Comparison of ENCODE assay signal across 25 cellular contexts in genomic region chr15:78229431-78230406, GRCh38. TPM values are rescaled to one million over a fixed set of nuclear protein-coding genes. Genes with fewer than 3 reads are reported as not detected.
"Had no signal": no experiment of that assay in that cellular context is flagged by ENCODE, and none has a peak within 500 bp of the region (broad histone marks: within the 10 kb centered on the region; RNA-seq: fewer than 3 reads in every experiment).

No MANE protein-coding gene starts in this region.

- H3K27me3 Mint-ChIP-seq: dendritic cell treated with granulocyte-macrophage colony-stimulating factor and Interleukin-4, amounts not matched to agents 40 ng/mL and 50 ng/mL, for 4 days had no signal

- H3K9me3 Mint-ChIP-seq: activated B cell treated with CpG ODN at 0.5 μM for 24 hours; activated naive CD4-positive, alpha-beta T cell treated with anti-CD3 and anti-CD28 coated beads, Interleukin-2, amount 10 ng/mL, durations not matched to agents 7 days and 5 days; activated naive CD8-positive, alpha-beta T cell treated with anti-CD3 and anti-CD28 coated beads, Interleukin-2, amount 50 U/mL, for 24 hours; activated T-cell treated with anti-CD3 and anti-CD28 coated beads, Interleukin-2, amount 50 U/mL, for 72 hours; dendritic cell treated with granulocyte-macrophage colony-stimulating factor and Interleukin-4, amounts not matched to agents 40 ng/mL and 50 ng/mL, for 4 days; stimulated activated naive B cell treated with anti-CD40 and anti-IgM and Interleukin-4, amounts not matched to agents 10 μg/mL and 1 μg/mL and 100 μg/mL, for 72 hours; T-cell had no signal

- H3K4me1 Mint-ChIP-seq: activated B cell treated with CpG ODN at 0.5 μM for 24 hours had no signal

- ATAC-seq: activated naive CD8-positive, alpha-beta T cell treated with anti-CD3 and anti-CD28 coated beads, Interleukin-2, amount 50 U/mL, for 24 hours; activated T-cell treated with anti-CD3 and anti-CD28 coated beads, Interleukin-2, amount 50 U/mL, for 72 hours; body of pancreas; foreskin keratinocyte; left lobe of liver; naive thymus-derived CD4-positive, alpha-beta T cell; stimulated activated naive B cell treated with anti-CD40 and anti-IgM and Interleukin-4, amounts not matched to agents 10 μg/mL and 1 μg/mL and 100 μg/mL, for 72 hours; T-cell had no signal

- H3K27ac Mint-ChIP-seq: activated B cell treated with CpG ODN at 0.5 μM for 24 hours; activated naive CD4-positive, alpha-beta T cell treated with anti-CD3 and anti-CD28 coated beads, Interleukin-2, amount 10 ng/mL, durations not matched to agents 7 days and 5 days; activated naive CD8-positive, alpha-beta T cell treated with anti-CD3 and anti-CD28 coated beads, Interleukin-2, amount 50 U/mL, for 24 hours; activated T-cell treated with anti-CD3 and anti-CD28 coated beads, Interleukin-2, amount 50 U/mL, for 72 hours; dendritic cell treated with granulocyte-macrophage colony-stimulating factor and Interleukin-4, amounts not matched to agents 40 ng/mL and 50 ng/mL, for 4 days; naive thymus-derived CD4-positive, alpha-beta T cell; neural progenitor cell; stimulated activated naive B cell treated with anti-CD40 and anti-IgM and Interleukin-4, amounts not matched to agents 10 μg/mL and 1 μg/mL and 100 μg/mL, for 72 hours; T-cell had no signal

- H3K4me3 Mint-ChIP-seq: activated B cell treated with CpG ODN at 0.5 μM for 24 hours; activated naive CD4-positive, alpha-beta T cell treated with anti-CD3 and anti-CD28 coated beads, Interleukin-2, amount 10 ng/mL, durations not matched to agents 7 days and 5 days; activated naive CD8-positive, alpha-beta T cell treated with anti-CD3 and anti-CD28 coated beads, Interleukin-2, amount 50 U/mL, for 24 hours; activated T-cell treated with anti-CD3 and anti-CD28 coated beads, Interleukin-2, amount 50 U/mL, for 72 hours; dendritic cell treated with granulocyte-macrophage colony-stimulating factor and Interleukin-4, amounts not matched to agents 40 ng/mL and 50 ng/mL, for 4 days; naive thymus-derived CD4-positive, alpha-beta T cell; neural progenitor cell; stimulated activated naive B cell treated with anti-CD40 and anti-IgM and Interleukin-4, amounts not matched to agents 10 μg/mL and 1 μg/mL and 100 μg/mL, for 72 hours; T-cell had no signal

- H3K36me3 Mint-ChIP-seq: activated naive CD4-positive, alpha-beta T cell treated with anti-CD3 and anti-CD28 coated beads, Interleukin-2, amount 10 ng/mL, durations not matched to agents 7 days and 5 days; naive thymus-derived CD4-positive, alpha-beta T cell; neural progenitor cell; stimulated activated naive B cell treated with anti-CD40 and anti-IgM and Interleukin-4, amounts not matched to agents 10 μg/mL and 1 μg/mL and 100 μg/mL, for 72 hours; T-cell had no signal

- DNase-seq: activated B cell treated with CpG ODN at 0.5 μM for 24 hours; activated CD4-positive, alpha-beta T cell treated with anti-CD3 and anti-CD28 coated beads for 4 hours; activated CD4-positive, alpha-beta T cell treated with anti-CD3 and anti-CD28 coated beads, Interleukin-2, amount 50 U/mL, for 48 hours; activated effector memory CD4-positive, alpha-beta T cell treated with anti-CD3 and anti-CD28 coated beads, Interleukin-2, amount 50 U/mL, for 16 hours; activated naive CD4-positive, alpha-beta T cell treated with anti-CD3 and anti-CD28 coated beads, Interleukin-2, amount 10 ng/mL, durations not matched to agents 7 days and 5 days; activated naive CD8-positive, alpha-beta T cell treated with anti-CD3 and anti-CD28 coated beads, Interleukin-2, amount 50 U/mL, for 24 hours; activated T-cell treated with anti-CD3 and anti-CD28 coated beads, Interleukin-2, amount 50 U/mL, for 72 hours; body of pancreas; effector CD4-positive, alpha-beta T cell; erythroblast; foreskin keratinocyte; naive thymus-derived CD4-positive, alpha-beta T cell; ovary; stimulated activated CD4-positive, alpha-beta T cell treated with anti-CD3 and anti-CD28 coated beads, Interleukin-2, amount 100 ng/mL, for 24 hours; stimulated activated naive B cell treated with anti-CD40 and anti-IgM and Interleukin-4, amounts not matched to agents 10 μg/mL and 1 μg/mL and 100 μg/mL, for 72 hours; T-cell; T1000; transverse colon; uterus had no signal

RNA-seq across cellular contexts. Expression of gene ACSBG1, which starts 4.6 kb away (rescaled TPM):
- total RNA-seq: body of pancreas, cardiac septum, chondrocyte, foreskin keratinocyte, kidney epithelial cell, left lobe of liver, T-cell had no signal
